Comparison of ENCODE assay signal across 8 cellular contexts in the genomic region with DNA sequence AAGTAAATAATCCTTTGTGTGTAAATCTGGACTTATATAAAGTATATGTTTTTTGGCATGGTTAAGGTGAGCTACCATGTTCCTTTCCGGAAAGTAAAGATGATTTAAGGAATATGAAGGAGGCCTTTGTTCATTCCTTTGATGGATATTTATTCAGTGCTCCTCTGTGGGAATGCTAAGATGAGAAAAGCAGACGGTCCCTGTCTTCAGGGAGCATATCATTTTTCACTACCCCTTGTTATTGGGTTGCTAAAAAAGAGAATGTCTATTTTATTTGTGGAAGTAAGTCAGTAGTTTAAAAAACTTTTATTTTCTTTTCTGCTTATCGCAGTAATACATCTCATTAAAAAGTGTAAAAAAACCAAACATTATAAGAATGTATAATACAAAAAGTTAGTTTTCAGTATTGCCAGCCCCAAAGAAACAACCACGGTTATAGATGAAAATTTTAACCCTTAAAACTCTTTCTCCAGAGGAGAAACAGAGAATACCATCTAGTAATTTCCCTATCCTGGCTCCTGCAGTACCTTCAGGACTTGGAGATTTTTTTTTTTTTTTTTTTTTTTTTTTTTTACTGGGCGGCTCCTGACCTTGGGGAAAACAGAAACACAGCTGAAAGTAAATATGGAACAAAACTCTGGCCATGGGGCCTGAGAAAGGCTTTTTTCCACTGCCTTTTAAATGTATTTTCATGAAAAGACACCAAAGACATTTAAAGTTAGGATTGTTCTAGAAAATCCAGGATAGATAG. TPM values are rescaled to one million over a fixed set of nuclear protein-coding genes. Genes with fewer than 3 reads are reported as not detected.
DNase-seq lines count a peak whose midpoint lies in the region; ATAC-seq, FAIRE-seq and TF ChIP-seq lines count a peak whose summit lies in the region.

No MANE protein-coding gene starts in this region.

- peak overlapping the region; percentile 18 to 60; a peak in 3 of 4 replicates for H3K4me3 ChIP-seq in DND-41 (ENCODE audit: low read depth in 1 of 2, low read length in 2 of 2)
- H3K4me3 ChIP-seq in OCI-LY7 (ENCODE audit: low read depth, low read length, poor library complexity, severe bottlenecking): peak overlapping the region; percentile 58
- peak overlapping the region; percentile 60 for H3K4me3 ChIP-seq in fibroblast of the aortic adventitia (ENCODE audit: low read depth, low read length)
- H3K4me3 ChIP-seq in skeletal muscle cell (ENCODE audit: low read depth, low read length): peak overlapping the region; percentile 21

- TF ChIP-seq POLR2A in H54 (IDR thresholded peaks at IDR 0.05; ENCODE audit: low read depth, low read length): no peak

- H3K36me3 ChIP-seq in DND-41 (ENCODE audit: insufficient read depth, low read length): no peaks in the 10 kb centered on the region
- H3K36me3 ChIP-seq in OCI-LY7 (ENCODE audit: insufficient read depth, low read length): no peaks in the 10 kb centered on the region

- H3K9me3 ChIP-seq in DND-41 (ENCODE audit: insufficient read depth, low read length, severe bottlenecking) (no peaks in the 10 kb centered on the region), OCI-LY7 (ENCODE audit: low read length) (peaks cover 5% of the 10 kb centered on the region; the same call in 1 of the 2 replicates)

- intact Hi-C loops in OCI-LY7 (cut with micrococcal nuclease; ENCODE audit: unreplicated experiment): loop anchor here (10.0 kb wide), 1 partner anchor 273 kb away; the partner anchor contains the start of gene RWDD3

- H3K4me1 ChIP-seq in DND-41 (ENCODE audit: insufficient read depth, low read length): peaks cover 15% of the 10 kb centered on the region
- peaks cover 23% of the 10 kb centered on the region for H3K4me1 ChIP-seq in OCI-LY7 (ENCODE audit: insufficient read depth, low read length, poor library complexity, severe bottlenecking)

- no peak for ATAC-seq in DND-41 (ENCODE audit: insufficient read depth, low read depth)
- ATAC-seq in HG02798 (IDR thresholded peaks at IDR 0.05; ENCODE audit: poor library complexity, unreplicated experiment): no peak

- H3K9me2 ChIP-seq in OCI-LY7 (ENCODE audit: insufficient read depth, low read length): no peaks in the 10 kb centered on the region

- no peak for FAIRE-seq in H54 (lab: Jason Lieb, UNC)

- CTCF ChIA-PET in OCI-LY7 (lab: Charles Lee; ENCODE audit: unreplicated experiment): no interaction called here

- POLR2A ChIA-PET in OCI-LY7 (lab: Charles Lee): interaction anchor here (0.6 to 1.5 kb wide), 7 partner anchors 9 to 271 kb away, joined by 3 to 5 read pairs (median 4); partner anchors contain the start of gene RWDD3

- H3K27ac ChIP-seq in DND-41 (ENCODE audit: low read length) (peak overlapping the region; percentile 94), OCI-LY7 (ENCODE audit: low read depth, low read length, poor library complexity, severe bottlenecking) (peak overlapping the region; percentile 67)

- no peak for DNase-seq in DND-41
- no peak for DNase-seq in OCI-LY7 (ENCODE audit: low spot score)
- DNase-seq in fibroblast of the aortic adventitia (ENCODE audit: low read depth): no peak
- DNase-seq in skeletal muscle cell (ENCODE audit: low read depth): no peak
- DNase-seq in activated gamma-delta T cell treated with Interleukin-2 at 50 U/mL for 16 hours: no peak
- DNase-seq in dedifferentiated amniotic fluid mesenchymal stem cell (ENCODE audit: extremely low spot score): no peak
- no peak for DNase-seq in H54 (ENCODE audit: insufficient read length, low spot score)

- TF ChIP-seq CTCF in DND-41 (IDR thresholded peaks at IDR 0.05; ENCODE audit: borderline replicate concordance, extremely low read depth, low read length, poor library complexity, severe bottlenecking) (no peak), OCI-LY7 (conservative IDR thresholded peaks at IDR 0.05; ENCODE audit: low read length) (no peak), fibroblast of the aortic adventitia (IDR thresholded peaks at IDR 0.05; ENCODE audit: insufficient read depth, low read length) (no peak)

- peak overlapping the region; percentile 96 for H2AFZ ChIP-seq in DND-41 (ENCODE audit: low read depth, low read length)
- peak overlapping the region; percentile 92 for H2AFZ ChIP-seq in OCI-LY7 (ENCODE audit: low read length)

- BruUV-seq in OCI-LY7 (replicated peaks; lab: Mats Ljungman, UMichigan): no TSS peak

- H3K4me2 ChIP-seq in DND-41 (ENCODE audit: insufficient read depth, low read length) (peak overlapping the region; percentile 90), OCI-LY7 (ENCODE audit: low read length) (peak overlapping the region; percentile 73)

- no peaks in the 10 kb centered on the region for H3K27me3 ChIP-seq in DND-41 (ENCODE audit: insufficient read depth, low read length, poor library complexity)

- H3K79me2 ChIP-seq in DND-41 (ENCODE audit: insufficient read depth, low read length): no peaks in the 10 kb centered on the region
- no peaks in the 10 kb centered on the region for H3K79me2 ChIP-seq in OCI-LY7 (ENCODE audit: insufficient read depth, low read depth, low read length)

- no peaks in the 10 kb centered on the region for H4K20me1 ChIP-seq in DND-41 (ENCODE audit: insufficient read depth, low read length)
- H4K20me1 ChIP-seq in OCI-LY7 (ENCODE audit: insufficient read depth, low read length): no peaks in the 10 kb centered on the region

- peak overlapping the region; percentile 59 for H3K9ac ChIP-seq in DND-41 (ENCODE audit: low read depth, low read length)

RNA-seq across cellular contexts. Expression of gene CNN3, which starts 35.3 kb away (rescaled TPM):
- total RNA-seq in OCI-LY7 (2014; rRNA removed; shearing (Covaris generic)): not detected in 2 replicates
- total RNA-seq in OCI-LY7 (2022): not detected in 2 replicates
- 211 and 318 TPM in 2 replicates for total RNA-seq in fibroblast of the aortic adventitia (ENCODE audit: low replicate concordance)

Comparison
In these comparisons a context has a peak if more than half of its experiments do, and no peak if none do; other contexts are left out.
1. RNA of gene CNN3, which starts 35.3 kb away (total RNA-seq): 211 to 318 TPM in fibroblast of the aortic adventitia; not detected in OCI-LY7; every median in the first group is over 100 times any median in the second.
2. Peak in every context shown above with its lines, with median percentiles within 50 percentile points of each other: H3K4me3 ChIP-seq.